Comparison of ENCODE assay signal across 12 cellular contexts in genomic region chr13:46489586-46490023, GRCh38.
DNase-seq lines count a peak whose midpoint lies in the region; ATAC-seq and TF ChIP-seq lines count a peak whose summit lies in the region.
"Had no signal": no experiment of that assay in that cellular context is flagged by ENCODE, and none has a peak within 500 bp of the region (broad histone marks: within the 10 kb centered on the region; RNA-seq: fewer than 3 reads in every experiment).

No MANE protein-coding gene starts in this region.

- CTCF ChIA-PET in A673 (lab: Charles Lee), result no interaction called here

- H3K4me3 ChIP-seq in A673 (ENCODE audit: low read depth, low read length, poor library complexity, severe bottlenecking), result no peak overlapping the region
- H3K4me3 ChIP-seq in cardiac fibroblast (replicated peaks in 1 of 2; ENCODE audit: low read depth in 2 of 2, low read length in 2 of 2), result no peak overlapping the region
- H3K4me3 ChIP-seq in left lung, result no peak overlapping the region
- H3K4me3 ChIP-seq: transverse colon had no signal

- H3K9me3 ChIP-seq in A673 (ENCODE audit: low read depth, low read length, poor library complexity, severe bottlenecking) (peaks cover 16% of the 10 kb centered on the region), left lung (peaks cover 0 to 14% of the 10 kb centered on the region in 2 donors)

- intact Hi-C loops in A673 (cut with micrococcal nuclease; ENCODE audit: unreplicated experiment), result no loop called here
- intact Hi-C loops in left lung (cut with DNase I), result loop anchor here in 1 of 2 donors (5.0 kb wide), 1 partner anchor 233 kb away; no protein-coding TSS in a partner anchor

- H3K4me1 ChIP-seq in A673 (ENCODE audit: insufficient read depth, low read length, poor library complexity, severe bottlenecking) (peaks cover 17% of the 10 kb centered on the region), left lung (peaks cover 0 to 11% of the 10 kb centered on the region in 2 donors)
- H3K4me1 ChIP-seq: transverse colon had no signal

- H3K27ac ChIP-seq in A673 (ENCODE audit: low read depth, low read length, poor library complexity, severe bottlenecking) (no peak overlapping the region), left lung (peak overlapping the region in 1 of 2 donors; percentile 3)
- H3K27ac ChIP-seq: transverse colon had no signal

- H3K36me3 ChIP-seq in A673 (ENCODE audit: insufficient read depth, low read length, poor library complexity, severe bottlenecking), result no peaks in the 10 kb centered on the region
- H3K36me3 ChIP-seq in left lung, result no peaks in the 10 kb centered on the region
- H3K36me3 ChIP-seq: transverse colon had no signal

- no peak for TF ChIP-seq CTCF in A673 (conservative IDR thresholded peaks at IDR 0.05; ENCODE audit: low read depth, low read length)
- TF ChIP-seq CTCF in cardiac fibroblast (IDR thresholded peaks at IDR 0.05; ENCODE audit: low read depth, low read length), result no peak
- TF ChIP-seq CTCF in left lung (IDR thresholded peaks at IDR 0.05), result no peak

- BruUV-seq in A673 (replicated peaks; lab: Mats Ljungman, UMichigan), result no TSS peak

- peak; percentile 41 for DNase-seq in A673 (ENCODE audit: low spot score)
- peak; percentile 90 for DNase-seq in HT1080 (ENCODE audit: low read depth)
- peak; percentile 83 to 95 for DNase-seq in cardiac fibroblast (ENCODE audit: low read depth in 2 of 2)
- no peak for DNase-seq in left lung
- DNase-seq in NCI-H2196 (lab: John Stamatoyannopoulos, UW; ENCODE audit: unreplicated experiment), result no peak
- DNase-seq: activated T-cell treated with anti-CD3 and anti-CD28 coated beads, Interleukin-2, amount 50 U/mL, for 4 hours; C1 segment of cervical spinal cord; NCI-H774; transverse colon had no signal

- POLR2A ChIA-PET in A673 (lab: Charles Lee; ENCODE audit: low non-redundant PET), result no interaction called here

- ATAC-seq in left lung (peak; percentile 56), GM18498 (IDR thresholded peaks at IDR 0.05; ENCODE audit: unreplicated experiment) (no peak), HG03521 (IDR thresholded peaks at IDR 0.05; ENCODE audit: unreplicated experiment) (no peak), HG02973 (IDR thresholded peaks at IDR 0.05; ENCODE audit: unreplicated experiment) (no peak)
- ATAC-seq: activated T-cell treated with anti-CD3 and anti-CD28 coated beads, Interleukin-2, amount 50 U/mL, for 4 hours had no signal

- H3K27me3 ChIP-seq in A673 (replicated peaks; ENCODE audit: insufficient read depth, low read depth, low read length, poor library complexity) (no peaks in the 10 kb centered on the region), left lung (no peaks in the 10 kb centered on the region)
- H3K27me3 ChIP-seq: transverse colon had no signal

Comparison
In these comparisons a context has a peak if more than half of its experiments do, and no peak if none do; other contexts are left out.
1. DNase-seq: peak in A673 (single experiment), HT1080 (single experiment) and cardiac fibroblast (2 of 2); none in left lung (0 of 2) and NCI-H2196 (single experiment).